Comparison of ENCODE assay signal across 8 cellular contexts in the genomic region with DNA sequence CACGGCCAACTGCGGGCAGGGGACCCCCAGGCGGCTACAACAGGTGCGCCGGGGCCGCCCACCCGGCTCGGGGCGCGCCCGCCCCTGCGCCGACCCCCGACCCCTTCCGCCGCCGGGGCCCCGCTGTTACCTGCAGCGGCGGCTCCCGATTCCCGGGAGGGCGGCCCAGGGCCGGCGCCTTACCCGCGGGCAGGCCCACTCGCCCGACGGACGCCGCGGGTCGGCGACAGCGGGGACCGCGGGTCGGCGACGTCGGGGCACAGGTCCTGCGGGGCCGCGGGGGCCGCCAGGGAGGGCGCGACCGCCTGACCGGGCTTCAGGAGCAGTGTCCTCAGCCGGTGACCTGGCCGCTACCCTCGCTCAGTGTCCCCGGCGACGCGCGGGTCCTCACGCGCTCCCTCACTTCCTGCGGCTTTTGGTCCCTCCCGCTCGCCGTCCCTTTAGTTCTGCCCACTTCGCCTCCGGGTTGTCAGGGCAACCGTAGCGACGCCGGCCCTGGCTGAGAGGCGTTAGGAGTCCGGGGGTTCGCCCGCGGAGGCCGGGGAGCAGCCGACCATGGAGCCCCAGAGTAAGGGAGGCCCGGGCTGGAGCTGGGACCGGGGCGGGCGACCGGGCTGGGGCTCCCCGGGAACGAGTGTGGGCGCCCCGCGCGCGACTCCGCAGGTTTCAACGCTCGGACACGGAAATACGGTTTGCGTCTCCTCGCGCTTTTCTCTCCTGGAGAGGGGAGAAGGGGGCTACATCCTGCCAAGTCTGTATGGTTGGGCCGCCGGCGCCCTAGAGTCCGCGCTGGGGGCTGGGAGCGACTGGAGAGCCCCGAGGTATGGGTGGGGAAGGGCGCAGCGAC. TPM values are rescaled to one million over a fixed set of nuclear protein-coding genes. Genes with fewer than 3 reads are reported as not detected.
DNase-seq lines count a peak whose midpoint lies in the region; ATAC-seq and TF ChIP-seq lines count a peak whose summit lies in the region.
"Not testable (repeated sequence)": the region's sequence is repeated elsewhere in the genome, so short reads cannot be mapped to it uniquely, and the experiment has no call there.

A gene with protein sequence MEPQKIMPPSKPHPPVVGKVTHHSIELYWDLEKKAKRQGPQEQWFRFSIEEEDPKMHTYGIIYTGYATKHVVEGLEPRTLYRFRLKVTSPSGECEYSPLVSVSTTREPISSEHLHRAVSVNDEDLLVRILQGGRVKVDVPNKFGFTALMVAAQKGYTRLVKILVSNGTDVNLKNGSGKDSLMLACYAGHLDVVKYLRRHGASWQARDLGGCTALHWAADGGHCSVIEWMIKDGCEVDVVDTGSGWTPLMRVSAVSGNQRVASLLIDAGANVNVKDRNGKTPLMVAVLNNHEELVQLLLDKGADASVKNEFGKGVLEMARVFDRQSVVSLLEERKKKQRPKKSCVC (plus strand): TSS at position 477 of the 847 bp plus-strand sequence. CDS start 79 bp downstream, at position 556.

- H3K9me3 Mint-ChIP-seq in natural killer cell, result not testable (repeated sequence)

- TF ChIP-seq CTCF in fibroblast of villous mesenchyme (IDR thresholded peaks at IDR 0.05; ENCODE audit: insufficient read depth, low read depth, low read length); natural killer cell (IDR thresholded peaks at IDR 0.05): not testable (repeated sequence)

- intact Hi-C loops in natural killer cell (cut with micrococcal nuclease), result not testable (repeated sequence)

- H3K27me3 Mint-ChIP-seq in natural killer cell (ENCODE audit: low read depth in 2 of 2), result peaks cover 7 to 12% of the 10 kb centered on the region in 2 donors

- peaks cover 24 to 28% of the 10 kb centered on the region in 2 donors for H3K4me1 Mint-ChIP-seq in natural killer cell

- not testable (repeated sequence) for H3K4me1 ChIP-seq in SJCRH30

- peak; percentile 86 for ATAC-seq in GM21825 (IDR thresholded peaks at IDR 0.05; ENCODE audit: unreplicated experiment)
- ATAC-seq in natural killer cell, result peak; percentile 86 to 92 (median 89)

- peak within 1 kb of the TSS; percentile 92 for H3K4me3 Mint-ChIP-seq in natural killer cell

- not testable (repeated sequence) for H3K27me3 ChIP-seq in SJCRH30

- not testable (repeated sequence) for H3K36me3 ChIP-seq in SJCRH30

- not testable (repeated sequence) for H3K36me3 Mint-ChIP-seq in natural killer cell

- H3K27ac ChIP-seq in SJCRH30, result peak within 1 kb of the TSS; percentile 94

- peak within 1 kb of the TSS; percentile 28 for H3K4me3 ChIP-seq in Jurkat, Clone E6-1 (ENCODE audit: low read length)
- H3K4me3 ChIP-seq in SJCRH30, result peak within 1 kb of the TSS; percentile 97
- H3K4me3 ChIP-seq in fibroblast of villous mesenchyme (ENCODE audit: low read depth, low read length), result peak within 1 kb of the TSS; percentile 79

- H3K9me3 ChIP-seq in SJCRH30 (replicated peaks), result not testable (repeated sequence)

- DNase-seq in DMS79 treated with DMSO at 0.1 percent for 48 hours (lab: John Stamatoyannopoulos, UW) (peak; percentile 37), SJCRH30 (peak; percentile 87 to 88), activated gamma-delta T cell (lab: John Stamatoyannopoulos, UW) (peak; percentile 48), fibroblast of villous mesenchyme (ENCODE audit: low read depth) (peak; percentile 85), natural killer cell (peak; percentile 79)
- DNase-seq in Jurkat, Clone E6-1 (ENCODE audit: low read depth, low spot score), result peak; percentile 15
- DNase-seq in stimulated activated CD8-positive, alpha-beta memory T cell treated with anti-CD3 and anti-CD28 coated beads, Interleukin-7, amount 100 ng/mL, for 48 hours (ENCODE audit: extremely low read depth in 1 of 2, low read depth in 1 of 2), result peak; percentile 49 to 77

- H3K27ac Mint-ChIP-seq in natural killer cell, result peak within 1 kb of the TSS; percentile 73 to 79

RNA-seq across cellular contexts. Expression of the gene that starts here (rescaled TPM):
- 1.2 TPM for polyA plus RNA-seq in Jurkat, Clone E6-1 (2012; ENCODE audit: insufficient read depth, insufficient read length)
- total RNA-seq in SJCRH30 (2014; rRNA removed; shearing (Covaris generic)), result 0.42 and 0.71 TPM in 2 replicates
- 2.9 and 3.0 TPM in 2 replicates for total RNA-seq in fibroblast of villous mesenchyme
- not detected for total RNA-seq in natural killer cell

Comparison
In these comparisons a context has a peak if more than half of its experiments do, and no peak if none do; other contexts are left out.
1. Peak in every context shown above with its lines: DNase-seq, ATAC-seq, H3K4me3 ChIP-seq and H3K27ac ChIP-seq.
2. Peak in DNase-seq, H3K4me3 ChIP-seq and H3K27ac ChIP-seq in SJCRH30; RNA of the gene not detected or under 1 TPM.
3. Peak in DNase-seq and ATAC-seq in natural killer cell; RNA of the gene not detected or under 1 TPM.
4. DNase-seq: peak in every context shown above with its lines; median percentile 88 in SJCRH30; 85 in fibroblast of villous mesenchyme; 79 in natural killer cell; 63 in stimulated activated CD8-positive, alpha-beta memory T cell treated with anti-CD3 and anti-CD28 coated beads, Interleukin-7, amount 100 ng/mL, for 48 hours; 48 in activated gamma-delta T cell; 37 in DMS79 treated with DMSO at 0.1 percent for 48 hours; 15 in Jurkat, Clone E6-1.
5. H3K4me3 ChIP-seq: peak in every context shown above with its lines; median percentile 97 in SJCRH30; 79 in fibroblast of villous mesenchyme; 28 in Jurkat, Clone E6-1.